In the genomic region with DNA sequence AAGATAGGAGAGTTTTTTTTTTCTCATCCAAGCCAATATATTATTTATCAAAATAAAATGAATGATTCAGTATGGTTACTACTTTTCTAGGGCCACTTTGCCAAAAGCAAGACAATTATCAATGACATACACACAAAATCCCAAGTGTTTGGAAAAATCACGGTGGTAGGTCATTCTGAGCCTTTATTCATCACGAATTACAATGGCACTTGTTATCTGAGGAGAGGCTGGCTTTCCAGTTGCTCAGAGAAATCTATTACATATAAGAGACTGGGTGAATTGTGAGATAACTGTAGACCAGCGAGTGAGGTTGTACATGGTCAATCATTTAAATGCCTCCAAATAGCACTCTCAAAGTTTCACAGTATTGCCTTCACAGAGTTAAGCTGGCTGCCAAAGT, we compare ENCODE assay signal across 11 cellular contexts. TPM values are rescaled to one million over a fixed set of nuclear protein-coding genes. Genes with fewer than 3 reads are reported as not detected.
DNase-seq lines count a peak whose midpoint lies in the region; ATAC-seq lines count a peak whose summit lies in the region.
"Had no signal": no experiment of that assay in that cellular context is flagged by ENCODE, and none has a peak within 500 bp of the region (broad histone marks: within the 10 kb centered on the region; RNA-seq: fewer than 3 reads in every experiment).

No MANE protein-coding gene starts in this region.

- H3K4me3 Mint-ChIP-seq in stimulated activated effector memory CD8-positive, alpha-beta T cell treated with anti-CD3 and anti-CD28 coated beads, Interleukin-12 subunit alpha, Interleukin-12 subunit beta, amount 100 ng/mL, for 72 hours = no peak overlapping the region
- H3K4me3 Mint-ChIP-seq: CD4-positive, alpha-beta memory T cell had no signal

- H3K4me1 Mint-ChIP-seq in stimulated activated effector memory CD8-positive, alpha-beta T cell treated with anti-CD3 and anti-CD28 coated beads, Interleukin-12 subunit alpha, Interleukin-12 subunit beta, amount 100 ng/mL, for 72 hours = no peaks in the 10 kb centered on the region
- H3K4me1 Mint-ChIP-seq: CD4-positive, alpha-beta memory T cell had no signal

- H3K36me3 Mint-ChIP-seq in stimulated activated effector memory CD8-positive, alpha-beta T cell treated with anti-CD3 and anti-CD28 coated beads, Interleukin-12 subunit alpha, Interleukin-12 subunit beta, amount 100 ng/mL, for 72 hours = no peaks in the 10 kb centered on the region
- H3K36me3 Mint-ChIP-seq: CD4-positive, alpha-beta memory T cell had no signal

- peaks cover 11% of the 10 kb centered on the region for H3K9me3 Mint-ChIP-seq in stimulated activated effector memory CD8-positive, alpha-beta T cell treated with anti-CD3 and anti-CD28 coated beads, Interleukin-12 subunit alpha, Interleukin-12 subunit beta, amount 100 ng/mL, for 72 hours

- DNase-seq in SK-MEL-5 (ENCODE audit: low read depth, low spot score) (peak; percentile 51), globus pallidus (ENCODE audit: low spot score) (peak; percentile 79), medulla oblongata (ENCODE audit: extremely low spot score) (peak; percentile 71), superior temporal gyrus (ENCODE audit: extremely low spot score) (peak; percentile 82), NCI-H2081 treated with DMSO at 0.1 percent for 48 hours (lab: John Stamatoyannopoulos, UW) (no peak), EL (no peak)
- no peak for DNase-seq in stimulated activated effector memory CD8-positive, alpha-beta T cell treated with anti-CD3 and anti-CD28 coated beads, Interleukin-12 subunit alpha, Interleukin-12 subunit beta, amount 100 ng/mL, for 72 hours (ENCODE audit: low spot score in 2 of 2)
- DNase-seq: BE2C; CD4-positive, alpha-beta memory T cell; DMS79; IMR-90 had no signal

- in situ Hi-C loops in SK-MEL-5 (cut with HindIII; ENCODE audit: low pct_unique_long_range_greater_than_20kb, low sequenced_read_pairs) = no loop called here

- H3K27ac Mint-ChIP-seq in stimulated activated effector memory CD8-positive, alpha-beta T cell treated with anti-CD3 and anti-CD28 coated beads, Interleukin-12 subunit alpha, Interleukin-12 subunit beta, amount 100 ng/mL, for 72 hours = no peak overlapping the region
- H3K27ac Mint-ChIP-seq: CD4-positive, alpha-beta memory T cell had no signal

- ATAC-seq in stimulated activated effector memory CD8-positive, alpha-beta T cell treated with anti-CD3 and anti-CD28 coated beads, Interleukin-12 subunit alpha, Interleukin-12 subunit beta, amount 100 ng/mL, for 72 hours = no peak

RNA-seq across cellular contexts. Expression of a gene that starts 20.4 kb away (rescaled TPM):
- total RNA-seq in SK-MEL-5 (2014; rRNA removed; shearing (Covaris generic)) = 21.8 and 32.5 TPM in 2 replicates
- polyA plus RNA-seq in SK-MEL-5 (2015; cell fraction: cytosol; rRNA removed) = 5.5 and 5.8 TPM in 2 replicates
- 0.53 and 3.1 TPM in 2 replicates for polyA plus RNA-seq in SK-MEL-5 (2015; cell fraction: nucleus; rRNA removed)
- total RNA-seq: CD4-positive, alpha-beta memory T cell; IMR-90 had no signal
- polyA plus RNA-seq: CD4-positive, alpha-beta memory T cell; IMR-90 had no signal

Comparison
In these comparisons a context has a peak if more than half of its experiments do, and no peak if none do; other contexts are left out.
1. DNase-seq: peak in SK-MEL-5 (single experiment), globus pallidus (single experiment), medulla oblongata (single experiment) and superior temporal gyrus (single experiment); none in stimulated activated effector memory CD8-positive, alpha-beta T cell treated with anti-CD3 and anti-CD28 coated beads, Interleukin-12 subunit alpha, Interleukin-12 subunit beta, amount 100 ng/mL, for 72 hours (0 of 2), NCI-H2081 treated with DMSO at 0.1 percent for 48 hours (single experiment) and EL (single experiment).